In genomic region chr5:10411336-10411735, GRCh38 we compare ENCODE assay signal across 22 cellular contexts. TPM values are rescaled to one million over a fixed set of nuclear protein-coding genes. Genes with fewer than 3 reads are reported as not detected.
"Had no signal": no experiment of that assay in that cellular context is flagged by ENCODE, and none has a peak within 500 bp of the region (broad histone marks: within the 10 kb centered on the region; RNA-seq: fewer than 3 reads in every experiment).

No MANE protein-coding gene starts in this region.

- H3K4me1 Mint-ChIP-seq: mesothelial cell of epicardium had no signal

- H3K27me3 Mint-ChIP-seq: naive B cell had no signal

- H3K9me3 ChIP-seq: esophagus squamous epithelium, gastrocnemius medialis, heart right ventricle, left lung, lower lobe of right lung, mucosa of descending colon had no signal

- DNase-seq: dermis blood vessel endothelial cell; dorsolateral prefrontal cortex; effector CD4-positive, alpha-beta T cell; effector memory CD4-positive, alpha-beta T cell; erythroblast; esophagus squamous epithelium; foreskin fibroblast; foreskin melanocyte; gastrocnemius medialis; glutamatergic neuron; head of caudate nucleus; heart right ventricle; hippocampal formation; left cardiac atrium; left lung; left ventricle myocardium superior; lower lobe of right lung; mesenchymal stem cell; mucosa of descending colon; naive B cell had no signal

- H3K27ac Mint-ChIP-seq: mesothelial cell of epicardium had no signal

- H3K9me3 Mint-ChIP-seq: mesothelial cell of epicardium, naive B cell had no signal

- ATAC-seq: esophagus mucosa, gastrocnemius medialis, heart right ventricle, left cardiac atrium, left ventricle myocardium superior, lower lobe of right lung, mucosa of descending colon had no signal

- H3K4me3 Mint-ChIP-seq: mesothelial cell of epicardium, naive B cell had no signal

RNA-seq across cellular contexts. Expression of gene ROPN1L, which starts 30.3 kb away (rescaled TPM):
- total RNA-seq: esophagus mucosa, mucosa of descending colon had no signal
